1 cellular context compared by ENCODE assay signal in the genomic region with DNA sequence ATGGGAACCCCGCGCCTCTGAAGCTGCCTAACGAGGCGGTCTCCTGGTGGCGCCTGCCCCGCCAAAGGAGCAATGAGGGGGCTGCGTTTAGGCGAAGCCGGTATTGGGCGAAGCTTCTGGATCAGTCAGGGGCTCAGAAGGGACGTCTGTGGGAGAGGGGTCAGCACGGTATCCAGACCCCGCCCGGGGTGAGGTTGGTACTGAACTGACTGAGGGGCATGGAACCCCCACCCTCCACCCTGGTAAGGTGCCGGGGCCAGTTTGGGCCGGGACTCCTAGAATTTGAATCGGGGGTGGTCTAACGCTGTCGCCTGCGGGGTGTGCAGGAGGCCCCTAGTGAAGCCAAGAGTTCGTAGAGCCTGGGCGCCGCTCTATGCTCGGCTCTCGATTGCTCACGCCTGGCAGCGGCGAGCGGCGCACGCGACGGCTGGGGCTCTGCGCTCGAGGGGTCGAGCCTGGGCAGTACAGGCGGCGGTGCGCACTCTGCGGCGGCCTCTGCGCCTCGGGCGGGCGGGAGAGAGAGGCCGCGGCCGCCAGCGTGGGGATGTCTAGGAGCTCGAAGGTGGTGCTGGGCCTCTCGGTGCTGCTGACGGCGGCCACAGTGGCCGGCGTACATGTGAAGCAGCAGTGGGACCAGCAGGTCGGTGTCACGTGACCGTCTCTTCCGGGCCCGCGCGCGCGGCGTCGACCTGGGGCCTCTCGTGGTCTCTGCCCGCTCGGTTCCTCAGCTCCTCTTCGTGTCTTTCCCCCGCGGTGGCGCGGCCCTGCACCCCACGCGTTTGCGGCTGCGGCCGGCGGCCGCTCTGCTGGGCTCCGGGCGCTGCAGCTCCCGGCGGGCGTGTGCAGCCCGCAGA.
A peak's percentile ranks its signal among the peaks of the same experiment; 100 is the strongest.
TF ChIP-seq lines count a peak whose summit lies in the region.

A gene with protein sequence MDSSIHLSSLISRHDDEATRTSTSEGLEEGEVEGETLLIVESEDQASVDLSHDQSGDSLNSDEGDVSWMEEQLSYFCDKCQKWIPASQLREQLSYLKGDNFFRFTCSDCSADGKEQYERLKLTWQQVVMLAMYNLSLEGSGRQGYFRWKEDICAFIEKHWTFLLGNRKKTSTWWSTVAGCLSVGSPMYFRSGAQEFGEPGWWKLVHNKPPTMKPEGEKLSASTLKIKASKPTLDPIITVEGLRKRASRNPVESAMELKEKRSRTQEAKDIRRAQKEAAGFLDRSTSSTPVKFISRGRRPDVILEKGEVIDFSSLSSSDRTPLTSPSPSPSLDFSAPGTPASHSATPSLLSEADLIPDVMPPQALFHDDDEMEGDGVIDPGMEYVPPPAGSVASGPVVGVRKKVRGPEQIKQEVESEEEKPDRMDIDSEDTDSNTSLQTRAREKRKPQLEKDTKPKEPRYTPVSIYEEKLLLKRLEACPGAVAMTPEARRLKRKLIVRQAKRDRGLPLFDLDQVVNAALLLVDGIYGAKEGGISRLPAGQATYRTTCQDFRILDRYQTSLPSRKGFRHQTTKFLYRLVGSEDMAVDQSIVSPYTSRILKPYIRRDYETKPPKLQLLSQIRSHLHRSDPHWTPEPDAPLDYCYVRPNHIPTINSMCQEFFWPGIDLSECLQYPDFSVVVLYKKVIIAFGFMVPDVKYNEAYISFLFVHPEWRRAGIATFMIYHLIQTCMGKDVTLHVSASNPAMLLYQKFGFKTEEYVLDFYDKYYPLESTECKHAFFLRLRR (plus strand): TSS at position 452 of the 854 bp plus-strand sequence. CDS start 4,798 bp downstream, outside the sequence.
A gene with protein sequence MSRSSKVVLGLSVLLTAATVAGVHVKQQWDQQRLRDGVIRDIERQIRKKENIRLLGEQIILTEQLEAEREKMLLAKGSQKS (plus strand): TSS at position 452 of the 854 bp plus-strand sequence. CDS start 93 bp downstream, at position 545.

TF ChIP-seq in K562, 482 proteins besides CTCF, POLR2A, EP300 and RAD21 (continued from another document and continues in another):
- TF ChIP-seq, protein P1, sequence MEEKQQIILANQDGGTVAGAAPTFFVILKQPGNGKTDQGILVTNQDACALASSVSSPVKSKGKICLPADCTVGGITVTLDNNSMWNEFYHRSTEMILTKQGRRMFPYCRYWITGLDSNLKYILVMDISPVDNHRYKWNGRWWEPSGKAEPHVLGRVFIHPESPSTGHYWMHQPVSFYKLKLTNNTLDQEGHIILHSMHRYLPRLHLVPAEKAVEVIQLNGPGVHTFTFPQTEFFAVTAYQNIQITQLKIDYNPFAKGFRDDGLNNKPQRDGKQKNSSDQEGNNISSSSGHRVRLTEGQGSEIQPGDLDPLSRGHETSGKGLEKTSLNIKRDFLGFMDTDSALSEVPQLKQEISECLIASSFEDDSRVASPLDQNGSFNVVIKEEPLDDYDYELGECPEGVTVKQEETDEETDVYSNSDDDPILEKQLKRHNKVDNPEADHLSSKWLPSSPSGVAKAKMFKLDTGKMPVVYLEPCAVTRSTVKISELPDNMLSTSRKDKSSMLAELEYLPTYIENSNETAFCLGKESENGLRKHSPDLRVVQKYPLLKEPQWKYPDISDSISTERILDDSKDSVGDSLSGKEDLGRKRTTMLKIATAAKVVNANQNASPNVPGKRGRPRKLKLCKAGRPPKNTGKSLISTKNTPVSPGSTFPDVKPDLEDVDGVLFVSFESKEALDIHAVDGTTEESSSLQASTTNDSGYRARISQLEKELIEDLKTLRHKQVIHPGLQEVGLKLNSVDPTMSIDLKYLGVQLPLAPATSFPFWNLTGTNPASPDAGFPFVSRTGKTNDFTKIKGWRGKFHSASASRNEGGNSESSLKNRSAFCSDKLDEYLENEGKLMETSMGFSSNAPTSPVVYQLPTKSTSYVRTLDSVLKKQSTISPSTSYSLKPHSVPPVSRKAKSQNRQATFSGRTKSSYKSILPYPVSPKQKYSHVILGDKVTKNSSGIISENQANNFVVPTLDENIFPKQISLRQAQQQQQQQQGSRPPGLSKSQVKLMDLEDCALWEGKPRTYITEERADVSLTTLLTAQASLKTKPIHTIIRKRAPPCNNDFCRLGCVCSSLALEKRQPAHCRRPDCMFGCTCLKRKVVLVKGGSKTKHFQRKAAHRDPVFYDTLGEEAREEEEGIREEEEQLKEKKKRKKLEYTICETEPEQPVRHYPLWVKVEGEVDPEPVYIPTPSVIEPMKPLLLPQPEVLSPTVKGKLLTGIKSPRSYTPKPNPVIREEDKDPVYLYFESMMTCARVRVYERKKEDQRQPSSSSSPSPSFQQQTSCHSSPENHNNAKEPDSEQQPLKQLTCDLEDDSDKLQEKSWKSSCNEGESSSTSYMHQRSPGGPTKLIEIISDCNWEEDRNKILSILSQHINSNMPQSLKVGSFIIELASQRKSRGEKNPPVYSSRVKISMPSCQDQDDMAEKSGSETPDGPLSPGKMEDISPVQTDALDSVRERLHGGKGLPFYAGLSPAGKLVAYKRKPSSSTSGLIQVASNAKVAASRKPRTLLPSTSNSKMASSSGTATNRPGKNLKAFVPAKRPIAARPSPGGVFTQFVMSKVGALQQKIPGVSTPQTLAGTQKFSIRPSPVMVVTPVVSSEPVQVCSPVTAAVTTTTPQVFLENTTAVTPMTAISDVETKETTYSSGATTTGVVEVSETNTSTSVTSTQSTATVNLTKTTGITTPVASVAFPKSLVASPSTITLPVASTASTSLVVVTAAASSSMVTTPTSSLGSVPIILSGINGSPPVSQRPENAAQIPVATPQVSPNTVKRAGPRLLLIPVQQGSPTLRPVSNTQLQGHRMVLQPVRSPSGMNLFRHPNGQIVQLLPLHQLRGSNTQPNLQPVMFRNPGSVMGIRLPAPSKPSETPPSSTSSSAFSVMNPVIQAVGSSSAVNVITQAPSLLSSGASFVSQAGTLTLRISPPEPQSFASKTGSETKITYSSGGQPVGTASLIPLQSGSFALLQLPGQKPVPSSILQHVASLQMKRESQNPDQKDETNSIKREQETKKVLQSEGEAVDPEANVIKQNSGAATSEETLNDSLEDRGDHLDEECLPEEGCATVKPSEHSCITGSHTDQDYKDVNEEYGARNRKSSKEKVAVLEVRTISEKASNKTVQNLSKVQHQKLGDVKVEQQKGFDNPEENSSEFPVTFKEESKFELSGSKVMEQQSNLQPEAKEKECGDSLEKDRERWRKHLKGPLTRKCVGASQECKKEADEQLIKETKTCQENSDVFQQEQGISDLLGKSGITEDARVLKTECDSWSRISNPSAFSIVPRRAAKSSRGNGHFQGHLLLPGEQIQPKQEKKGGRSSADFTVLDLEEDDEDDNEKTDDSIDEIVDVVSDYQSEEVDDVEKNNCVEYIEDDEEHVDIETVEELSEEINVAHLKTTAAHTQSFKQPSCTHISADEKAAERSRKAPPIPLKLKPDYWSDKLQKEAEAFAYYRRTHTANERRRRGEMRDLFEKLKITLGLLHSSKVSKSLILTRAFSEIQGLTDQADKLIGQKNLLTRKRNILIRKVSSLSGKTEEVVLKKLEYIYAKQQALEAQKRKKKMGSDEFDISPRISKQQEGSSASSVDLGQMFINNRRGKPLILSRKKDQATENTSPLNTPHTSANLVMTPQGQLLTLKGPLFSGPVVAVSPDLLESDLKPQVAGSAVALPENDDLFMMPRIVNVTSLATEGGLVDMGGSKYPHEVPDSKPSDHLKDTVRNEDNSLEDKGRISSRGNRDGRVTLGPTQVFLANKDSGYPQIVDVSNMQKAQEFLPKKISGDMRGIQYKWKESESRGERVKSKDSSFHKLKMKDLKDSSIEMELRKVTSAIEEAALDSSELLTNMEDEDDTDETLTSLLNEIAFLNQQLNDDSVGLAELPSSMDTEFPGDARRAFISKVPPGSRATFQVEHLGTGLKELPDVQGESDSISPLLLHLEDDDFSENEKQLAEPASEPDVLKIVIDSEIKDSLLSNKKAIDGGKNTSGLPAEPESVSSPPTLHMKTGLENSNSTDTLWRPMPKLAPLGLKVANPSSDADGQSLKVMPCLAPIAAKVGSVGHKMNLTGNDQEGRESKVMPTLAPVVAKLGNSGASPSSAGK (IDR thresholded peaks at IDR 0.05): peak; percentile 88
- TF ChIP-seq ZNF586 (CRISPR knock-in tag; conservative IDR thresholded peaks at IDR 0.05) (no peak), ZNF764 (CRISPR knock-in tag; IDR thresholded peaks at IDR 0.05; ENCODE audit: low read depth) (no peak), DMBX1 (CRISPR knock-in tag; IDR thresholded peaks at IDR 0.05; ENCODE audit: borderline replicate concordance) (no peak), ZNF347 (CRISPR knock-in tag; IDR thresholded peaks at IDR 0.05; ENCODE audit: low read depth) (no peak), ZNF830 (CRISPR knock-in tag; IDR thresholded peaks at IDR 0.05) (no peak), SUPT5H (IDR thresholded peaks at IDR 0.05) (peak; percentile 68), SNRNP70 (optimal IDR thresholded peaks at IDR 0.05; ENCODE audit: low read depth, low read length) (no peak), ARHGAP35 (IDR thresholded peaks at IDR 0.05; ENCODE audit: partially characterized antibody) (no peak), RCOR1 (IDR thresholded peaks at IDR 0.05; ENCODE audit: borderline replicate concordance in 1 of 2, low read depth in 2 of 2, low read length in 2 of 2) (no peak), DDX20 (tag; IDR thresholded peaks at IDR 0.05; ENCODE audit: low read depth) (no peak), POU5F1 (IDR thresholded peaks at IDR 0.05; ENCODE audit: borderline replicate concordance, low read depth, low read length, partially characterized antibody) (no peak), POLR3G (IDR thresholded peaks at IDR 0.05; ENCODE audit: extremely low read depth, insufficient read length, insufficient replicate concordance) (no peak), XRCC5 (IDR thresholded peaks at IDR 0.05; ENCODE audit: low read depth, low read length) (peak; percentile 95; the same call in 1 of the 2 replicates), HNRNPL (IDR thresholded peaks at IDR 0.05; ENCODE audit: low read depth, low read length) (no peak), TEAD1 (CRISPR knock-in tag; IDR thresholded peaks at IDR 0.05) (peak in 1 of 2 experiments; percentile 79; a peak in 1 of 4 replicates), ZNF551 (CRISPR knock-in tag; IDR thresholded peaks at IDR 0.05) (no peak), TAF9B (IDR thresholded peaks at IDR 0.05; ENCODE audit: partially characterized antibody) (no peak)
- TF ChIP-seq, protein P2, sequence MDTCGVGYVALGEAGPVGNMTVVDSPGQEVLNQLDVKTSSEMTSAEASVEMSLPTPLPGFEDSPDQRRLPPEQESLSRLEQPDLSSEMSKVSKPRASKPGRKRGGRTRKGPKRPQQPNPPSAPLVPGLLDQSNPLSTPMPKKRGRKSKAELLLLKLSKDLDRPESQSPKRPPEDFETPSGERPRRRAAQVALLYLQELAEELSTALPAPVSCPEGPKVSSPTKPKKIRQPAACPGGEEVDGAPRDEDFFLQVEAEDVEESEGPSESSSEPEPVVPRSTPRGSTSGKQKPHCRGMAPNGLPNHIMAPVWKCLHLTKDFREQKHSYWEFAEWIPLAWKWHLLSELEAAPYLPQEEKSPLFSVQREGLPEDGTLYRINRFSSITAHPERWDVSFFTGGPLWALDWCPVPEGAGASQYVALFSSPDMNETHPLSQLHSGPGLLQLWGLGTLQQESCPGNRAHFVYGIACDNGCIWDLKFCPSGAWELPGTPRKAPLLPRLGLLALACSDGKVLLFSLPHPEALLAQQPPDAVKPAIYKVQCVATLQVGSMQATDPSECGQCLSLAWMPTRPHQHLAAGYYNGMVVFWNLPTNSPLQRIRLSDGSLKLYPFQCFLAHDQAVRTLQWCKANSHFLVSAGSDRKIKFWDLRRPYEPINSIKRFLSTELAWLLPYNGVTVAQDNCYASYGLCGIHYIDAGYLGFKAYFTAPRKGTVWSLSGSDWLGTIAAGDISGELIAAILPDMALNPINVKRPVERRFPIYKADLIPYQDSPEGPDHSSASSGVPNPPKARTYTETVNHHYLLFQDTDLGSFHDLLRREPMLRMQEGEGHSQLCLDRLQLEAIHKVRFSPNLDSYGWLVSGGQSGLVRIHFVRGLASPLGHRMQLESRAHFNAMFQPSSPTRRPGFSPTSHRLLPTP (IDR thresholded peaks at IDR 0.05; ENCODE audit: borderline replicate concordance, extremely low read depth, insufficient read length): no peak
- TF ChIP-seq, protein P3, sequence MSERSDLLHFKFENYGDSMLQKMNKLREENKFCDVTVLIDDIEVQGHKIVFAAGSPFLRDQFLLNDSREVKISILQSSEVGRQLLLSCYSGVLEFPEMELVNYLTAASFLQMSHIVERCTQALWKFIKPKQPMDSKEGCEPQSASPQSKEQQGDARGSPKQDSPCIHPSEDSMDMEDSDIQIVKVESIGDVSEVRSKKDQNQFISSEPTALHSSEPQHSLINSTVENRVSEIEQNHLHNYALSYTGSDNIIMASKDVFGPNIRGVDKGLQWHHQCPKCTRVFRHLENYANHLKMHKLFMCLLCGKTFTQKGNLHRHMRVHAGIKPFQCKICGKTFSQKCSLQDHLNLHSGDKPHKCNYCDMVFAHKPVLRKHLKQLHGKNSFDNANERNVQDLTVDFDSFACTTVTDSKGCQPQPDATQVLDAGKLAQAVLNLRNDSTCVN (CRISPR knock-in tag; IDR thresholded peaks at IDR 0.05): no peak
- TF ChIP-seq, protein P4, sequence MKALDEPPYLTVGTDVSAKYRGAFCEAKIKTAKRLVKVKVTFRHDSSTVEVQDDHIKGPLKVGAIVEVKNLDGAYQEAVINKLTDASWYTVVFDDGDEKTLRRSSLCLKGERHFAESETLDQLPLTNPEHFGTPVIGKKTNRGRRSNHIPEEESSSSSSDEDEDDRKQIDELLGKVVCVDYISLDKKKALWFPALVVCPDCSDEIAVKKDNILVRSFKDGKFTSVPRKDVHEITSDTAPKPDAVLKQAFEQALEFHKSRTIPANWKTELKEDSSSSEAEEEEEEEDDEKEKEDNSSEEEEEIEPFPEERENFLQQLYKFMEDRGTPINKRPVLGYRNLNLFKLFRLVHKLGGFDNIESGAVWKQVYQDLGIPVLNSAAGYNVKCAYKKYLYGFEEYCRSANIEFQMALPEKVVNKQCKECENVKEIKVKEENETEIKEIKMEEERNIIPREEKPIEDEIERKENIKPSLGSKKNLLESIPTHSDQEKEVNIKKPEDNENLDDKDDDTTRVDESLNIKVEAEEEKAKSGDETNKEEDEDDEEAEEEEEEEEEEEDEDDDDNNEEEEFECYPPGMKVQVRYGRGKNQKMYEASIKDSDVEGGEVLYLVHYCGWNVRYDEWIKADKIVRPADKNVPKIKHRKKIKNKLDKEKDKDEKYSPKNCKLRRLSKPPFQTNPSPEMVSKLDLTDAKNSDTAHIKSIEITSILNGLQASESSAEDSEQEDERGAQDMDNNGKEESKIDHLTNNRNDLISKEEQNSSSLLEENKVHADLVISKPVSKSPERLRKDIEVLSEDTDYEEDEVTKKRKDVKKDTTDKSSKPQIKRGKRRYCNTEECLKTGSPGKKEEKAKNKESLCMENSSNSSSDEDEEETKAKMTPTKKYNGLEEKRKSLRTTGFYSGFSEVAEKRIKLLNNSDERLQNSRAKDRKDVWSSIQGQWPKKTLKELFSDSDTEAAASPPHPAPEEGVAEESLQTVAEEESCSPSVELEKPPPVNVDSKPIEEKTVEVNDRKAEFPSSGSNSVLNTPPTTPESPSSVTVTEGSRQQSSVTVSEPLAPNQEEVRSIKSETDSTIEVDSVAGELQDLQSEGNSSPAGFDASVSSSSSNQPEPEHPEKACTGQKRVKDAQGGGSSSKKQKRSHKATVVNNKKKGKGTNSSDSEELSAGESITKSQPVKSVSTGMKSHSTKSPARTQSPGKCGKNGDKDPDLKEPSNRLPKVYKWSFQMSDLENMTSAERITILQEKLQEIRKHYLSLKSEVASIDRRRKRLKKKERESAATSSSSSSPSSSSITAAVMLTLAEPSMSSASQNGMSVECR (CRISPR knock-in tag; IDR thresholded peaks at IDR 0.05): peak; percentile 85
